29 cellular contexts compared by ENCODE assay signal in genomic region chr14:41423503-41423902, GRCh38.
"Had no signal": no experiment of that assay in that cellular context is flagged by ENCODE, and none has a peak within 500 bp of the region (broad histone marks: within the 10 kb centered on the region; RNA-seq: fewer than 3 reads in every experiment).

No MANE protein-coding gene starts in this region.

- ATAC-seq: activated naive CD4-positive, alpha-beta T cell treated with anti-CD3 and anti-CD28 coated beads, Interleukin-2, amount 50 U/mL, for 72 hours; activated T-cell treated with anti-CD3 and anti-CD28 coated beads, Interleukin-2, amount 50 U/mL, for 72 hours; foreskin keratinocyte; gastrocnemius medialis; heart left ventricle had no signal

- H3K4me3 ChIP-seq: breast epithelium, cardiac muscle cell, colonic mucosa, esophagus squamous epithelium, gastrocnemius medialis, heart left ventricle had no signal

- DNase-seq: activated CD4-positive, alpha-beta memory T cell treated with anti-CD3 and anti-CD28 coated beads, Interleukin-2, amount 10 ng/mL, durations not matched to agents 7 days and 5 days; activated CD4-positive, alpha-beta T cell treated with anti-CD3 and anti-CD28 coated beads for 1 hour; activated CD4-positive, alpha-beta T cell treated with anti-CD3 and anti-CD28 coated beads for 4 hours; activated CD4-positive, alpha-beta T cell treated with anti-CD3 and anti-CD28 coated beads, Interleukin-2, amount 10 ng/mL, durations not matched to agents 7 days and 5 days; activated CD4-positive, alpha-beta T cell treated with anti-CD3 and anti-CD28 coated beads, Interleukin-2, amount 50 U/mL, for 4 hours; activated CD8-positive, alpha-beta memory T cell treated with anti-CD3 and anti-CD28 coated beads, Interleukin-2, amount 50 U/mL, for 48 hours; activated gamma-delta T cell; activated naive CD4-positive, alpha-beta T cell; activated naive CD4-positive, alpha-beta T cell treated with anti-CD3 and anti-CD28 coated beads, Interleukin-2, amount 10 ng/mL, durations not matched to agents 7 days and 5 days; activated naive CD8-positive, alpha-beta T cell treated with anti-CD3 and anti-CD28 coated beads, Interleukin-2, amount 10 ng/mL, durations not matched to agents 7 days and 5 days; activated T-cell treated with anti-CD3 and anti-CD28 coated beads for 4 hours; activated T-cell treated with anti-CD3 and anti-CD28 coated beads, Interleukin-2, amount 50 U/mL, for 24 hours; activated T-cell treated with anti-CD3 and anti-CD28 coated beads, Interleukin-2, amount 50 U/mL, for 72 hours; amniotic stem cell; anterior cingulate cortex; central memory CD4-positive, alpha-beta T cell; cerebellar nuclear complex; colonic mucosa; effector CD8-positive, alpha-beta T cell; esophagus squamous epithelium; foreskin keratinocyte; gastrocnemius medialis; glutamatergic neuron; heart left ventricle; T-helper 2 cell had no signal

- H3K4me1 ChIP-seq: breast epithelium, colonic mucosa, esophagus squamous epithelium, foreskin keratinocyte, gastrocnemius medialis, heart left ventricle had no signal

- H3K27me3 ChIP-seq: breast epithelium, cardiac muscle cell, colonic mucosa, esophagus squamous epithelium, foreskin keratinocyte, gastrocnemius medialis, heart left ventricle had no signal

- H3K36me3 ChIP-seq: breast epithelium, cardiac muscle cell, colonic mucosa, esophagus squamous epithelium, gastrocnemius medialis, heart left ventricle had no signal

- H3K27ac ChIP-seq: breast epithelium, cardiac muscle cell, colonic mucosa, epithelial cell of prostate, esophagus squamous epithelium, foreskin keratinocyte, gastrocnemius medialis, heart left ventricle had no signal

- H3K9me3 ChIP-seq: breast epithelium, colonic mucosa, esophagus squamous epithelium, gastrocnemius medialis, heart left ventricle had no signal
